Comparison of ENCODE assay signal across 18 cellular contexts in genomic region chr1:34869754-34870153, GRCh38. TPM values are rescaled to one million over a fixed set of nuclear protein-coding genes. Genes with fewer than 3 reads are reported as not detected.
DNase-seq lines count a peak whose midpoint lies in the region; ATAC-seq and TF ChIP-seq lines count a peak whose summit lies in the region.
"Had no signal": no experiment of that assay in that cellular context is flagged by ENCODE, and none has a peak within 500 bp of the region (broad histone marks: within the 10 kb centered on the region; RNA-seq: fewer than 3 reads in every experiment).

No MANE protein-coding gene starts in this region.

- ATAC-seq in activated CD8-positive, alpha-beta memory T cell treated with anti-CD3 and anti-CD28 coated beads, Interleukin-2, amount 10 ng/mL, durations not matched to agents 7 days and 5 days, result no peak
- ATAC-seq in GM18861 (IDR thresholded peaks at IDR 0.05; ENCODE audit: unreplicated experiment) (no peak), HG03095 (IDR thresholded peaks at IDR 0.05; ENCODE audit: unreplicated experiment) (no peak)
- ATAC-seq: A549, GM23338 had no signal

- no peak overlapping the region for H3K4me3 Mint-ChIP-seq in activated CD8-positive, alpha-beta memory T cell treated with anti-CD3 and anti-CD28 coated beads, Interleukin-2, amount 10 ng/mL, durations not matched to agents 7 days and 5 days
- H3K4me3 Mint-ChIP-seq: CD4-positive, alpha-beta T cell; GM23338 had no signal

- no peaks in the 10 kb centered on the region for H3F3A ChIP-seq in neural cell (ENCODE audit: insufficient read depth, low read length, poor library complexity, severe bottlenecking)

- peak overlapping the region; percentile 47 for H3K9ac ChIP-seq in neural cell (ENCODE audit: low read length)

- H3K4me2 ChIP-seq in neural cell (ENCODE audit: low read length), result peak overlapping the region; percentile 62
- H3K4me2 ChIP-seq: A549, GM23338 had no signal

- DNase-seq in activated CD8-positive, alpha-beta memory T cell treated with anti-CD3 and anti-CD28 coated beads, Interleukin-2, amount 10 ng/mL, durations not matched to agents 7 days and 5 days, result peak; percentile 18
- DNase-seq in activated CD8-positive, alpha-beta memory T cell treated with anti-CD3 and anti-CD28 coated beads, Interleukin-2, amount 50 U/mL, for 4 hours, result no peak
- DNase-seq in NCI-H82 (lab: John Stamatoyannopoulos, UW), result no peak
- DNase-seq: AML-193; Caco-2; CD4-positive, alpha-beta T cell; GDM1; HCEC 1CT; IMR-90 had no signal

- H3K4me3 ChIP-seq in neural cell (ENCODE audit: low read length), result peak overlapping the region; percentile 55
- H3K4me3 ChIP-seq: A549, GM23338 had no signal

- H3K9me2 ChIP-seq in neural cell (ENCODE audit: insufficient read depth, low read length), result no peaks in the 10 kb centered on the region

- no peak for TF ChIP-seq RAD21 in neural cell (conservative IDR thresholded peaks at IDR 0.05)

- H3K27ac ChIP-seq in cingulate gyrus (ENCODE audit: low read depth, low read length), result peak overlapping the region; percentile 52
- peak overlapping the region; percentile 80 for H3K27ac ChIP-seq in neural cell (ENCODE audit: low read length)
- H3K27ac ChIP-seq: 22Rv1, A549, C4-2B had no signal

- no peaks in the 10 kb centered on the region for H3K9me3 ChIP-seq in neural cell (ENCODE audit: low read length)
- H3K9me3 ChIP-seq: A549, Caco-2 had no signal

- H2AFZ ChIP-seq in neural cell (ENCODE audit: low read depth, low read length), result no peak overlapping the region
- H2AFZ ChIP-seq: GM23338 had no signal

- peaks cover 7% of the 10 kb centered on the region for H3K4me1 Mint-ChIP-seq in activated CD8-positive, alpha-beta memory T cell treated with anti-CD3 and anti-CD28 coated beads, Interleukin-2, amount 10 ng/mL, durations not matched to agents 7 days and 5 days

- no peaks in the 10 kb centered on the region for H3K27me3 ChIP-seq in neural cell (ENCODE audit: insufficient read depth, low read depth, low read length)

- no peak overlapping the region for H3K27ac Mint-ChIP-seq in activated CD8-positive, alpha-beta memory T cell treated with anti-CD3 and anti-CD28 coated beads, Interleukin-2, amount 10 ng/mL, durations not matched to agents 7 days and 5 days
- H3K27ac Mint-ChIP-seq: CD4-positive, alpha-beta T cell; GM23338 had no signal

- no peak for TF ChIP-seq CTCF in neural cell (IDR thresholded peaks at IDR 0.05; ENCODE audit: poor library complexity, severe bottlenecking)

- no peaks in the 10 kb centered on the region for H3K9me3 Mint-ChIP-seq in activated CD8-positive, alpha-beta memory T cell treated with anti-CD3 and anti-CD28 coated beads, Interleukin-2, amount 10 ng/mL, durations not matched to agents 7 days and 5 days (ENCODE audit: low read depth)
- H3K9me3 Mint-ChIP-seq: CD4-positive, alpha-beta T cell; GM23338 had no signal

- H3K27me3 Mint-ChIP-seq in activated CD8-positive, alpha-beta memory T cell treated with anti-CD3 and anti-CD28 coated beads, Interleukin-2, amount 10 ng/mL, durations not matched to agents 7 days and 5 days, result peaks cover 35% of the 10 kb centered on the region

- no peaks in the 10 kb centered on the region for H4K20me1 ChIP-seq in neural cell (ENCODE audit: insufficient read depth)

- no peak for TF ChIP-seq EP300 in neural cell (conservative IDR thresholded peaks at IDR 0.05; ENCODE audit: poor library complexity, severe bottlenecking)

- H3K36me3 ChIP-seq in neural cell (ENCODE audit: insufficient read depth, low read length), result no peaks in the 10 kb centered on the region

- no peaks in the 10 kb centered on the region for H3K36me3 Mint-ChIP-seq in activated CD8-positive, alpha-beta memory T cell treated with anti-CD3 and anti-CD28 coated beads, Interleukin-2, amount 10 ng/mL, durations not matched to agents 7 days and 5 days

- CTCF ChIA-PET in activated CD8-positive, alpha-beta memory T cell treated with anti-CD3 and anti-CD28 coated beads, Interleukin-2, amount 10 ng/mL, durations not matched to agents 7 days and 5 days (lab: Charles Lee), result interaction anchor here (2.6 to 10.0 kb wide), 2 partner anchors 10 to 15 kb away, joined by 10 to 149 read pairs; partner anchors contain the start of gene SMIM12

- H3K79me2 ChIP-seq in neural cell (replicated peaks; ENCODE audit: insufficient read depth, low read length), result no peaks in the 10 kb centered on the region

TF ChIP-seq in neural cell, 6 proteins besides CTCF, POLR2A, EP300 and RAD21:
- TF ChIP-seq TAF1 (IDR thresholded peaks at IDR 0.05; ENCODE audit: low read depth) (no peak), EZH2 (IDR thresholded peaks at IDR 0.05; ENCODE audit: borderline replicate concordance, insufficient read depth, low read length, poor library complexity, severe bottlenecking) (no peak), MXI1 (conservative IDR thresholded peaks at IDR 0.05; ENCODE audit: poor library complexity, severe bottlenecking) (no peak), REST (IDR thresholded peaks at IDR 0.05; ENCODE audit: borderline replicate concordance) (no peak)
TF ChIP-seq in neural cell: peak in this region for 0.

RNA-seq across cellular contexts. Expression of gene SMIM12, which starts 10.2 kb away (rescaled TPM):
- 10 to 100 TPM; 52.7 to 67.2 TPM for total RNA-seq in activated CD8-positive, alpha-beta memory T cell treated with anti-CD3 and anti-CD28 coated beads, Interleukin-2, amount 10 ng/mL, durations not matched to agents 7 days and 5 days
- 39.9 and 42.6 TPM in 2 replicates for polyA plus RNA-seq in neural cell
- polyA minus RNA-seq in neural cell, result 18.3 and 22.1 TPM in 2 replicates

RNA-seq across cellular contexts. Expression of gene DLGAP3, which starts 59.7 kb away (rescaled TPM):
- under 1 TPM; 0.50 to 0.66 TPM for total RNA-seq in activated CD8-positive, alpha-beta memory T cell treated with anti-CD3 and anti-CD28 coated beads, Interleukin-2, amount 10 ng/mL, durations not matched to agents 7 days and 5 days
- polyA plus RNA-seq in neural cell, result 2.9 and 4.7 TPM in 2 replicates
- polyA minus RNA-seq in neural cell, result 14.5 and 14.6 TPM in 2 replicates
- total RNA-seq: IMR-90 had no signal
- polyA plus RNA-seq: BJ had no signal
